ENCODE assay signal across 8 cellular contexts in genomic region chr18:51196811-51197660, GRCh38.
DNase-seq lines count a peak whose midpoint lies in the region; ATAC-seq, FAIRE-seq and TF ChIP-seq lines count a peak whose summit lies in the region.

No MANE protein-coding gene starts in this region.

- H3K4me3 Mint-ChIP-seq in activated naive CD4-positive, alpha-beta T cell treated with anti-CD3 and anti-CD28 coated beads, Interleukin-2, amount 10 ng/mL, durations not matched to agents 7 days and 5 days = peak overlapping the region; percentile 96

- H3K4me1 Mint-ChIP-seq in activated naive CD4-positive, alpha-beta T cell treated with anti-CD3 and anti-CD28 coated beads, Interleukin-2, amount 10 ng/mL, durations not matched to agents 7 days and 5 days = peaks cover 42% of the 10 kb centered on the region

- CTCF ChIA-PET in activated naive CD4-positive, alpha-beta T cell treated with anti-CD3 and anti-CD28 coated beads, Interleukin-2, amount 10 ng/mL, durations not matched to agents 7 days and 5 days (lab: Charles Lee) = interaction anchor here (1.3 to 2.2 kb wide), 3 partner anchors 45 to 87 kb away, joined by 3 to 6 read pairs (median 5); no protein-coding TSS in a partner anchor

- no peaks in the 10 kb centered on the region for H3K9me3 Mint-ChIP-seq in activated naive CD4-positive, alpha-beta T cell treated with anti-CD3 and anti-CD28 coated beads, Interleukin-2, amount 10 ng/mL, durations not matched to agents 7 days and 5 days

- H3K4me1 ChIP-seq in neutrophil (ENCODE audit: control insufficient read depth in 1 of 2, insufficient read depth in 1 of 2, low read depth in 1 of 2, low read length in 1 of 2) = peaks cover 24 to 26% of the 10 kb centered on the region in 2 experiments

- TF ChIP-seq CTCF in neutrophil (IDR thresholded peaks at IDR 0.05) = no peak
- TF ChIP-seq CTCF in D721Med (IDR thresholded peaks at IDR 0.05; ENCODE audit: insufficient read depth, missing control alignments) = no peak

- peak; percentile 37 for DNase-seq in activated T-cell treated with anti-CD3 and anti-CD28 coated beads for 48 hours (ENCODE audit: low read depth)
- no peak for DNase-seq in activated T-cell treated with anti-CD3 and anti-CD28 coated beads for 4 hours
- DNase-seq in NCI-H748 (lab: John Stamatoyannopoulos, UW; ENCODE audit: unreplicated experiment) = peak; percentile 61
- peak; percentile 64 for DNase-seq in activated naive CD4-positive, alpha-beta T cell treated with anti-CD3 and anti-CD28 coated beads, Interleukin-2, amount 10 ng/mL, durations not matched to agents 7 days and 5 days
- DNase-seq in germinal center (ENCODE audit: low spot score) = peak; percentile 41
- DNase-seq in D721Med (ENCODE audit: insufficient read length, low spot score) = no peak

- no peaks in the 10 kb centered on the region for H3K27me3 ChIP-seq in neutrophil

- peak; percentile 3 for ATAC-seq in HG02852 (IDR thresholded peaks at IDR 0.05; ENCODE audit: unreplicated experiment)

- no peaks in the 10 kb centered on the region for H3K36me3 ChIP-seq in neutrophil

- peak overlapping the region; percentile 98 for H3K27ac Mint-ChIP-seq in activated naive CD4-positive, alpha-beta T cell treated with anti-CD3 and anti-CD28 coated beads, Interleukin-2, amount 10 ng/mL, durations not matched to agents 7 days and 5 days

- FAIRE-seq in D721Med (lab: Jason Lieb, UNC) = no peak

- no peaks in the 10 kb centered on the region for H3K27me3 Mint-ChIP-seq in activated naive CD4-positive, alpha-beta T cell treated with anti-CD3 and anti-CD28 coated beads, Interleukin-2, amount 10 ng/mL, durations not matched to agents 7 days and 5 days

- H3K9me3 ChIP-seq in neutrophil = no peaks in the 10 kb centered on the region

- H3K27ac ChIP-seq in neutrophil = peak overlapping the region; percentile 92

- H3K4me3 ChIP-seq in neutrophil (ENCODE audit: low read depth in 1 of 2, low read length in 1 of 2) = peak overlapping the region; percentile 70 to 94

- H3K36me3 Mint-ChIP-seq in activated naive CD4-positive, alpha-beta T cell treated with anti-CD3 and anti-CD28 coated beads, Interleukin-2, amount 10 ng/mL, durations not matched to agents 7 days and 5 days = peaks cover 22% of the 10 kb centered on the region

Comparison
In these comparisons a context has a peak if more than half of its experiments do, and no peak if none do; other contexts are left out.
1. DNase-seq: peak in activated T-cell treated with anti-CD3 and anti-CD28 coated beads for 48 hours (single experiment), NCI-H748 (single experiment), activated naive CD4-positive, alpha-beta T cell treated with anti-CD3 and anti-CD28 coated beads, Interleukin-2, amount 10 ng/mL, durations not matched to agents 7 days and 5 days (single experiment) and germinal center (single experiment); none in activated T-cell treated with anti-CD3 and anti-CD28 coated beads for 4 hours (single experiment) and D721Med (single experiment).